ENCODE assay signal across 8 cellular contexts in genomic region chr17:32006957-32007462, GRCh38. TPM values are rescaled to one million over a fixed set of nuclear protein-coding genes. Genes with fewer than 3 reads are reported as not detected.
DNase-seq lines count a peak whose midpoint lies in the region; ATAC-seq and TF ChIP-seq lines count a peak whose summit lies in the region.

Gene LRRC37B (plus strand): TSS chr17:32007383. CDS start chr17:32021393, 14,010 bp downstream.

- H3K36me3 ChIP-seq in colonic mucosa = no peaks in the 10 kb centered on the region

- no peaks in the 10 kb centered on the region for H3K9me3 ChIP-seq in colonic mucosa

- peak; percentile 44 for TF ChIP-seq POLR2A in GM18951 (IDR thresholded peaks at IDR 0.05; ENCODE audit: extremely low read depth, insufficient read depth, insufficient read length)

- ATAC-seq in HG03196 (IDR thresholded peaks at IDR 0.05; ENCODE audit: unreplicated experiment) (peak; percentile 73), left lobe of liver (peak; percentile 99)

- in situ Hi-C loops in GM18951 (cut with MboI; ENCODE audit: low sequenced_read_pairs, unreplicated experiment) = no loop called here

- H3K4me3 ChIP-seq in colonic mucosa = peak within 1 kb of the TSS; percentile 65

- H3K4me1 ChIP-seq in colonic mucosa = no peaks in the 10 kb centered on the region

- peak within 1 kb of the TSS; percentile 90 to 93 for H3K9ac ChIP-seq in colonic mucosa (ENCODE audit: low read depth in 2 of 2, low read length in 2 of 2)

- intact Hi-C loops in colonic mucosa (cut with DNase I) = loop anchor here (5.0 kb wide), 1 partner anchor 130 kb away; no protein-coding TSS in a partner anchor

- peak; percentile 82 for DNase-seq in AG08395 (ENCODE audit: low spot score)
- peak; percentile 75 for DNase-seq in NCI-H510A treated with DMSO at 0.1 percent for 48 hours (lab: John Stamatoyannopoulos, UW)
- peak; percentile 80 to 89 for DNase-seq in activated CD4-positive, alpha-beta T cell treated with anti-CD3 and anti-CD28 coated beads for 4 hours
- DNase-seq in colonic mucosa = peak; percentile 94
- DNase-seq in left lobe of liver (ENCODE audit: low spot score) = peak; percentile 90
- DNase-seq in stimulated activated CD4-positive, alpha-beta T cell treated with anti-CD3 and anti-CD28 coated beads, Interleukin-2, amount 100 ng/mL, for 24 hours = peak; percentile 92

- peak; percentile 88 for TF ChIP-seq CTCF in colonic mucosa (IDR thresholded peaks at IDR 0.05)

- H3K27ac ChIP-seq in colonic mucosa = peak within 1 kb of the TSS; percentile 69

- no peaks in the 10 kb centered on the region for H3K27me3 ChIP-seq in colonic mucosa

RNA-seq across cellular contexts. Expression of gene LRRC37B, which starts in this region (rescaled TPM):
- 1 to 10 TPM; 9.3 to 9.7 TPM for total RNA-seq in colonic mucosa
- 4.1 TPM for total RNA-seq in left lobe of liver

Comparison
In these comparisons a context has a peak if more than half of its experiments do, and no peak if none do; other contexts are left out.
1. Peak in every context shown above with its lines: DNase-seq, ATAC-seq, H3K4me3 ChIP-seq and H3K27ac ChIP-seq.